In the genomic region with DNA sequence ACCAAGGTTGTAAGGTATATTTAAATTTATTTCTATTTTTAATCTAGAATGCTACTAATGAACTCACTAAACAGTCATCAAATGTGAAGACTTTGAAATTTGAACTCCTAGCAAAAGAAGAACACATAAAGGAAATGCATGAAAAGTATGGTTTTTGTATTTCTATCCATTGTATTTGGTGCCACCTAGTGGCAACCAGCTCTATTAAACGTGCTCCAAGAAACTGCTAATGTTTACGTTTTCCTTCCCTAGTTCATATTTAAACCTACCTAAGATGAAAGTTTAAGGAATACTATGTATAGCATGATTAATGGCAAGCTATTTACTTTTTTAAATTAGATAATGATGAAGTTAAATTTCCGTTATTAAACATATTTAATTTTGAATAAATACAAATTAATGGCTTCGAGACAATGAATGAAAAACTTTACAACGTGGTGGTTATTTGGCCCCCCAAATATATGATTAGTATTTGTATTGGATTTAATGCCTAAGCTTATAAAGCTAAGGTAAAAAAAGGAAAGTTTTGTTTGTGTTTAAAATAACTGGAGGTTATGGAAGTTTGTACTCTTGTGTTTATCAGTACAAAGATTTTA, we compare ENCODE assay signal across 8 cellular contexts.
DNase-seq lines count a peak whose midpoint lies in the region; ATAC-seq and TF ChIP-seq lines count a peak whose summit lies in the region.

No MANE protein-coding gene starts in this region.

- H3K4me3 Mint-ChIP-seq in activated CD4-positive, alpha-beta T cell treated with anti-CD3 and anti-CD28 coated beads for 36 hours: no peak overlapping the region
- no peak overlapping the region for H3K4me3 Mint-ChIP-seq in progenitor cell of endocrine pancreas (ENCODE audit: low read depth)

- H3K27ac Mint-ChIP-seq in activated CD4-positive, alpha-beta T cell treated with anti-CD3 and anti-CD28 coated beads for 36 hours: no peak overlapping the region
- no peak overlapping the region for H3K27ac Mint-ChIP-seq in progenitor cell of endocrine pancreas

- peak; percentile 25 for DNase-seq in activated CD4-positive, alpha-beta T cell treated with anti-CD3 and anti-CD28 coated beads for 36 hours
- no peak for DNase-seq in activated CD4-positive, alpha-beta T cell treated with anti-CD3 and anti-CD28 coated beads for 1 hour
- DNase-seq in NAMALWA (ENCODE audit: low spot score) (peak; percentile 64), SKM-1 treated with dmso at 0.1 percent for 144 hours (lab: John Stamatoyannopoulos, UW; ENCODE audit: unreplicated experiment) (peak; percentile 41), fibroblast of pulmonary artery (ENCODE audit: low read depth) (peak; percentile 81), progenitor cell of endocrine pancreas (ENCODE audit: low spot score, unreplicated experiment) (no peak)

- peak; percentile 67 for TF ChIP-seq CTCF in fibroblast of pulmonary artery (IDR thresholded peaks at IDR 0.05; ENCODE audit: low read length, missing control alignments)
- TF ChIP-seq CTCF in progenitor cell of endocrine pancreas (IDR thresholded peaks at IDR 0.05; ENCODE audit: unreplicated experiment): peak; percentile 92

- H3K4me3 ChIP-seq in fibroblast of pulmonary artery (replicated peaks; ENCODE audit: low read depth, low read length): no peak overlapping the region

- H3K4me1 Mint-ChIP-seq in activated CD4-positive, alpha-beta T cell treated with anti-CD3 and anti-CD28 coated beads for 36 hours: no peaks in the 10 kb centered on the region
- H3K4me1 Mint-ChIP-seq in progenitor cell of endocrine pancreas (ENCODE audit: low read depth): no peaks in the 10 kb centered on the region

- H3K27me3 Mint-ChIP-seq in activated CD4-positive, alpha-beta T cell treated with anti-CD3 and anti-CD28 coated beads for 36 hours: no peaks in the 10 kb centered on the region
- H3K27me3 Mint-ChIP-seq in progenitor cell of endocrine pancreas: no peaks in the 10 kb centered on the region

- no peaks in the 10 kb centered on the region for H3K9me3 Mint-ChIP-seq in activated CD4-positive, alpha-beta T cell treated with anti-CD3 and anti-CD28 coated beads for 36 hours (ENCODE audit: low read depth)
- no peaks in the 10 kb centered on the region for H3K9me3 Mint-ChIP-seq in progenitor cell of endocrine pancreas (ENCODE audit: low read depth)

- intact Hi-C loops in activated CD4-positive, alpha-beta T cell treated with anti-CD3 and anti-CD28 coated beads for 36 hours (cut with DNase I, micrococcal nuclease): loop anchor here (1.0 to 5.0 kb wide), 6 partner anchors 347 to 1591 kb away; no protein-coding TSS in a partner anchor

- POLR2A ChIA-PET in activated CD4-positive, alpha-beta T cell treated with anti-CD3 and anti-CD28 coated beads for 36 hours (lab: Charles Lee): no interaction called here

- H3K36me3 Mint-ChIP-seq in activated CD4-positive, alpha-beta T cell treated with anti-CD3 and anti-CD28 coated beads for 36 hours (ENCODE audit: low read depth): no peaks in the 10 kb centered on the region
- H3K36me3 Mint-ChIP-seq in progenitor cell of endocrine pancreas (ENCODE audit: insufficient read depth): no peaks in the 10 kb centered on the region

- CTCF ChIA-PET in activated CD4-positive, alpha-beta T cell treated with anti-CD3 and anti-CD28 coated beads for 36 hours (lab: Charles Lee): interaction anchor here (1.0 to 3.4 kb wide), 11 partner anchors 9 to 1590 kb away, joined by 3 to 36 read pairs (median 5); no protein-coding TSS in a partner anchor

- no peak for ATAC-seq in activated CD4-positive, alpha-beta T cell treated with anti-CD3 and anti-CD28 coated beads for 36 hours
- ATAC-seq in GM21526 (IDR thresholded peaks at IDR 0.05; ENCODE audit: low FRiP score, unreplicated experiment) (peak; percentile 70), HG02840 (IDR thresholded peaks at IDR 0.05; ENCODE audit: low FRiP score, unreplicated experiment) (no peak)

Comparison
In these comparisons a context has a peak if more than half of its experiments do, and no peak if none do; other contexts are left out.
1. DNase-seq: peak in activated CD4-positive, alpha-beta T cell treated with anti-CD3 and anti-CD28 coated beads for 36 hours (single experiment), NAMALWA (single experiment), SKM-1 treated with dmso at 0.1 percent for 144 hours (single experiment) and fibroblast of pulmonary artery (single experiment); none in activated CD4-positive, alpha-beta T cell treated with anti-CD3 and anti-CD28 coated beads for 1 hour (single experiment) and progenitor cell of endocrine pancreas (single experiment).